8 cellular contexts compared by ENCODE assay signal in genomic region chr5:71067262-71067928, GRCh38. TPM values are rescaled to one million over a fixed set of nuclear protein-coding genes. Genes with fewer than 3 reads are reported as not detected.
A peak's percentile ranks its signal among the peaks of the same experiment; 100 is the strongest.
DNase-seq lines count a peak whose midpoint lies in the region; ATAC-seq, FAIRE-seq and TF ChIP-seq lines count a peak whose summit lies in the region.
"Not testable (repeated sequence)": the region's sequence is repeated elsewhere in the genome, so short reads cannot be mapped to it uniquely, and the experiment has no call there.

Gene GTF2H2, minus strand, starts transcription at chr5:71067676. Its CDS starts 4,913 bp downstream, at chr5:71062763.

- not testable (repeated sequence) for H3K9me3 ChIP-seq in transverse colon

- H3K27me3 ChIP-seq in transverse colon = not testable (repeated sequence)

- not testable (repeated sequence) for DNase-seq in M059J (ENCODE audit: low read depth); frontal cortex (ENCODE audit: low spot score in 2 of 2); natural killer cell treated with Interleukin-12 subunit alpha and Interleukin-12 subunit beta and Interleukin-15 and Interleukin-18, amount 100 ng/mL, for 72 hours (ENCODE audit: low spot score); transverse colon

- not testable (repeated sequence) for H3K27me3 Mint-ChIP-seq in activated T-helper 17 cell treated with anti-CD3 and anti-CD28 coated beads, Interleukin-2, amount 50 U/mL, for 72 hours; natural killer cell treated with Interleukin-12 subunit alpha and Interleukin-12 subunit beta and Interleukin-15 and Interleukin-18, amount 100 ng/mL, for 72 hours

- not testable (repeated sequence) for H3K9me3 Mint-ChIP-seq in activated T-helper 17 cell treated with anti-CD3 and anti-CD28 coated beads, Interleukin-2, amount 50 U/mL, for 72 hours; natural killer cell treated with Interleukin-12 subunit alpha and Interleukin-12 subunit beta and Interleukin-15 and Interleukin-18, amount 100 ng/mL, for 72 hours

- H3K4me1 ChIP-seq in transverse colon = not testable (repeated sequence)

- in situ Hi-C loops in transverse colon (cut with MboI; ENCODE audit: low pct_ligation_motif_present in 1 of 4, low pct_unique_long_range_greater_than_20kb in 1 of 4, low sequenced_read_pairs in 3 of 4) = not testable (repeated sequence)

- H3K4me3 Mint-ChIP-seq in activated T-helper 17 cell treated with anti-CD3 and anti-CD28 coated beads, Interleukin-2, amount 50 U/mL, for 72 hours; natural killer cell treated with Interleukin-12 subunit alpha and Interleukin-12 subunit beta and Interleukin-15 and Interleukin-18, amount 100 ng/mL, for 72 hours: not testable (repeated sequence)

- TF ChIP-seq EP300 in transverse colon (IDR thresholded peaks at IDR 0.05; ENCODE audit: low read depth) = not testable (repeated sequence)

- intact Hi-C loops in transverse colon (cut with DNase I; ENCODE audit: low total_unique reads) = not testable (repeated sequence)

- not testable (repeated sequence) for H3K36me3 ChIP-seq in transverse colon

- not testable (repeated sequence) for H3K36me3 Mint-ChIP-seq in activated T-helper 17 cell treated with anti-CD3 and anti-CD28 coated beads, Interleukin-2, amount 50 U/mL, for 72 hours (ENCODE audit: low read depth); natural killer cell treated with Interleukin-12 subunit alpha and Interleukin-12 subunit beta and Interleukin-15 and Interleukin-18, amount 100 ng/mL, for 72 hours

- not testable (repeated sequence) for FAIRE-seq in frontal cortex (lab: Jason Lieb, UNC)

- TF ChIP-seq POLR2A in transverse colon (IDR thresholded peaks at IDR 0.05) = not testable (repeated sequence)

- not testable (repeated sequence) for H3K27ac Mint-ChIP-seq in activated T-helper 17 cell treated with anti-CD3 and anti-CD28 coated beads, Interleukin-2, amount 50 U/mL, for 72 hours; natural killer cell treated with Interleukin-12 subunit alpha and Interleukin-12 subunit beta and Interleukin-15 and Interleukin-18, amount 100 ng/mL, for 72 hours

- not testable (repeated sequence) for H3K27ac ChIP-seq in transverse colon

- ATAC-seq in GM18511 (IDR thresholded peaks at IDR 0.05; ENCODE audit: unreplicated experiment) (peak; percentile 97), GM21526 (IDR thresholded peaks at IDR 0.05; ENCODE audit: low FRiP score, unreplicated experiment) (peak; percentile 98), HG02981 (IDR thresholded peaks at IDR 0.05; ENCODE audit: unreplicated experiment) (peak; percentile 98)
- peak; percentile 100 for ATAC-seq in activated T-helper 17 cell treated with anti-CD3 and anti-CD28 coated beads, Interleukin-2, amount 50 U/mL, for 72 hours (replicated peaks)
- ATAC-seq in natural killer cell treated with Interleukin-12 subunit alpha and Interleukin-12 subunit beta and Interleukin-15 and Interleukin-18, amount 100 ng/mL, for 72 hours = peak; percentile 100

- no CpG with 5 or more reads among the region's 46 CpGs for WGBS in transverse colon (ENCODE audit: low coverage in 1 of 2), 2 donors

- TF ChIP-seq CTCF in transverse colon (IDR thresholded peaks at IDR 0.05) = not testable (repeated sequence)

- not testable (repeated sequence) for H3K4me3 ChIP-seq in transverse colon

- not testable (repeated sequence) for H3K4me1 Mint-ChIP-seq in activated T-helper 17 cell treated with anti-CD3 and anti-CD28 coated beads, Interleukin-2, amount 50 U/mL, for 72 hours; natural killer cell treated with Interleukin-12 subunit alpha and Interleukin-12 subunit beta and Interleukin-15 and Interleukin-18, amount 100 ng/mL, for 72 hours (ENCODE audit: low read depth in 2 of 2)

RNA-seq across cellular contexts. Expression of gene GTF2H2, which starts in this region (rescaled TPM):
- 12.2 and 29.9 TPM in 2 replicates for total RNA-seq in M059J (2014; rRNA removed; shearing (Covaris generic))
- 10 to 100 TPM; 36.7 to 38.8 TPM for total RNA-seq in activated T-helper 17 cell treated with anti-CD3 and anti-CD28 coated beads, Interleukin-2, amount 50 U/mL, for 72 hours
- total RNA-seq in frontal cortex = 34.2 TPM
- 10 to 100 TPM; 13.4 to 29.1 TPM for total RNA-seq in natural killer cell treated with Interleukin-12 subunit alpha and Interleukin-12 subunit beta and Interleukin-15 and Interleukin-18, amount 100 ng/mL, for 72 hours
- 10 to 100 TPM; 26.9 to 76.6 (median 33.0) TPM for total RNA-seq in transverse colon
